8 cellular contexts compared by ENCODE assay signal in genomic region chr2:98912221-98912851, GRCh38. TPM values are rescaled to one million over a fixed set of nuclear protein-coding genes. Genes with fewer than 3 reads are reported as not detected.
DNase-seq lines count a peak whose midpoint lies in the region; ATAC-seq and TF ChIP-seq lines count a peak whose summit lies in the region.

No MANE protein-coding gene starts in this region.

- no peaks in the 10 kb centered on the region for H4K20me1 ChIP-seq in BLaER1

- H3K27me3 ChIP-seq in BLaER1, result no peaks in the 10 kb centered on the region
- H3K27me3 ChIP-seq in brain microvascular endothelial cell (replicated peaks), result no peaks in the 10 kb centered on the region
- peaks cover 7% of the 10 kb centered on the region for H3K27me3 ChIP-seq in lower lobe of right lung (ENCODE audit: low read depth)

- intact Hi-C loops in lower lobe of right lung (cut with DNase I), result no loop called here

- no peak overlapping the region; the same call in 1 of the 2 replicates for H3K9ac ChIP-seq in BLaER1

- DNase-seq in NCI-H146 treated with DMSO at 0.1 percent for 48 hours (lab: John Stamatoyannopoulos, UW; ENCODE audit: unreplicated experiment), result peak; percentile 83
- peak; percentile 82 for DNase-seq in brain microvascular endothelial cell
- no peak for DNase-seq in lower lobe of right lung
- DNase-seq in AML-193 (lab: John Stamatoyannopoulos, UW), result no peak
- DNase-seq in SIG-M5 (lab: John Stamatoyannopoulos, UW), result no peak
- no peak for DNase-seq in erythroblast (lab: John Stamatoyannopoulos, UW)

- in situ Hi-C loops in brain microvascular endothelial cell (cut with HindIII; ENCODE audit: low pct_ligation_motif_present, low sequenced_read_pairs), result no loop called here

- H3K36me3 ChIP-seq in BLaER1, result no peaks in the 10 kb centered on the region
- H3K36me3 ChIP-seq in brain microvascular endothelial cell (replicated peaks), result no peaks in the 10 kb centered on the region
- no peaks in the 10 kb centered on the region for H3K36me3 ChIP-seq in lower lobe of right lung

- no peaks in the 10 kb centered on the region for H3K9me3 ChIP-seq in BLaER1
- H3K9me3 ChIP-seq in lower lobe of right lung, result no peaks in the 10 kb centered on the region

- TF ChIP-seq CTCF in brain microvascular endothelial cell (IDR thresholded peaks at IDR 0.05; ENCODE audit: low read depth, low read length, missing control alignments) (no peak), lower lobe of right lung (IDR thresholded peaks at IDR 0.05) (no peak)

- no peak for TF ChIP-seq POLR2A in erythroblast (IDR thresholded peaks at IDR 0.05; ENCODE audit: low read length)

- H3K27ac ChIP-seq in BLaER1, result no peak overlapping the region
- no peak overlapping the region for H3K27ac ChIP-seq in brain microvascular endothelial cell
- peak overlapping the region; percentile 41 for H3K27ac ChIP-seq in lower lobe of right lung

- peaks cover 69% of the 10 kb centered on the region for H3K4me1 ChIP-seq in BLaER1
- peaks cover 39% of the 10 kb centered on the region for H3K4me1 ChIP-seq in lower lobe of right lung

- peak overlapping the region; percentile 88 for H3K4me2 ChIP-seq in BLaER1

- H3K4me3 ChIP-seq in BLaER1, result no peak overlapping the region
- no peak overlapping the region for H3K4me3 ChIP-seq in brain microvascular endothelial cell (ENCODE audit: low read depth, low read length)
- H3K4me3 ChIP-seq in lower lobe of right lung, result no peak overlapping the region

- ATAC-seq in lower lobe of right lung, result peak; percentile 44 to 65
- no peak for ATAC-seq in GM19455 (IDR thresholded peaks at IDR 0.05; ENCODE audit: unreplicated experiment)

RNA-seq across cellular contexts. Expression of gene CRACDL, which starts 23.7 kb away (rescaled TPM):
- total RNA-seq in lower lobe of right lung, result 17.8 TPM

Comparison
In these comparisons a context has a peak if more than half of its experiments do, and no peak if none do; other contexts are left out.
1. DNase-seq: peak in NCI-H146 treated with DMSO at 0.1 percent for 48 hours (single experiment) and brain microvascular endothelial cell (single experiment); none in lower lobe of right lung (single experiment), AML-193 (0 of 2), SIG-M5 (single experiment) and erythroblast (0 of 2).